8 cellular contexts compared by ENCODE assay signal in the genomic region with DNA sequence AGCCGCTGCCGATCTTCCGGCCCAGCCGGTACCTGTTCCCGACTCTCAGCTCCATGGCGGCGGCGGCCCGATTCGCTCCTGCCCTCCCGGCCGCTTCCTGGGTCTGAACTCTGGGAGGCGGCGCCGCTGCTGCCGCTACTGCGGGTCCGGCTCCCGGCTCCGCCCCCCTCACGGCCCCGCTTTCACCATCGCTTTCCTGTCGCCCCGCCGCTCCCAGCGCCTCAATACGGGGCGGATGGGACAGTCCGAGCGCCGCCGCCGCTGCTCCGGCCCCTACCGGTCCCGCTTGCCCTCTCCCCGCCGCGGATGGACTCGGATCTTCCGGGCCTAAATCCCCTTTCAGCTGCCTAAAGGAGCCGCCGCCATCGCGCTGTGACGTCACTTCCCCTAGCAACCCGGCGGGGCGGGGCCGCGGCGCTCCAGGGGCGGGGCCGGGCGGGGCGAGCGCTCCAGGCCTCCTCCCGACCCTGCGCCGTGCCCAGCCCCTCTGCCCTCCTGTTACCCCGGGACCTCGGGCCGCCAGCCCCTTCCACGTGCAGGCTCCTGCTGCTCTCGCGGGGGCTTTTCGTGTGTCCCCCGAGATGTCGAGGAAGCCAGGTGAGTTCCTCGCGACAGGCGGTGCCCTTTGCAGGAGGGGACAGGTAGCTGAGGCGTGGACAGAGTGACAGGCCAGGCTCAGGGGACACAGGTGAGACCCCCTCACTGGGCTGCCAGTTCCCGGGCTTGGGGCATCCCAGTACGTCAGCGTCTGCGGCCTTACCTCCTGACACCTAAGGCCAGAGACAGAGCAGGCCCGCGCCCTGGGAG. TPM values are rescaled to one million over a fixed set of nuclear protein-coding genes. Genes with fewer than 3 reads are reported as not detected.
DNase-seq lines count a peak whose midpoint lies in the region; ATAC-seq and TF ChIP-seq lines count a peak whose summit lies in the region.

TSS of gene CSNK1D (minus strand) at position 374 of the 807 bp plus-strand sequence. CDS start at position 55, 319 bp downstream.

- TF ChIP-seq CTCF in RWPE1 (conservative IDR thresholded peaks at IDR 0.05; ENCODE audit: low read depth) (no peak), fibroblast of mammary gland (conservative IDR thresholded peaks at IDR 0.05; ENCODE audit: control insufficient read depth, insufficient read depth, low read depth, low read length) (no peak)

- H3K36me3 Mint-ChIP-seq in activated T-helper 17 cell treated with anti-CD3 and anti-CD28 coated beads, Interleukin-2, amount 50 U/mL, for 72 hours (ENCODE audit: low read depth) = peaks cover 48% of the 10 kb centered on the region
- peaks cover 5 to 38% (median 6%) of the 10 kb centered on the region in 3 donors for H3K36me3 Mint-ChIP-seq in naive thymus-derived CD8-positive, alpha-beta T cell
- peaks cover 17 to 25% of the 10 kb centered on the region in 2 donors for H3K36me3 Mint-ChIP-seq in stimulated activated naive B cell treated with anti-CD40 and anti-IgM and Interleukin-4, amounts not matched to agents 10 μg/mL and 1 μg/mL and 100 μg/mL, for 72 hours

- H3K4me3 ChIP-seq in fibroblast of mammary gland (ENCODE audit: control insufficient read depth, low read depth, low read length) = peak within 1 kb of the TSS; percentile 80

- peak; percentile 66 for ATAC-seq in GM21825 (IDR thresholded peaks at IDR 0.05; ENCODE audit: unreplicated experiment)
- peak; percentile 91 for ATAC-seq in activated T-helper 17 cell treated with anti-CD3 and anti-CD28 coated beads, Interleukin-2, amount 50 U/mL, for 72 hours (replicated peaks)
- peak; percentile 74 to 79 for ATAC-seq in naive thymus-derived CD8-positive, alpha-beta T cell
- peak; percentile 89 to 90 for ATAC-seq in stimulated activated naive B cell treated with anti-CD40 and anti-IgM and Interleukin-4, amounts not matched to agents 10 μg/mL and 1 μg/mL and 100 μg/mL, for 72 hours (replicated peaks)

- peak within 1 kb of the TSS; percentile 99 for H3K27ac Mint-ChIP-seq in activated T-helper 17 cell treated with anti-CD3 and anti-CD28 coated beads, Interleukin-2, amount 50 U/mL, for 72 hours
- H3K27ac Mint-ChIP-seq in naive thymus-derived CD8-positive, alpha-beta T cell = peak within 1 kb of the TSS; percentile 93 to 99 (median 99)
- peak within 1 kb of the TSS; percentile 99 for H3K27ac Mint-ChIP-seq in stimulated activated naive B cell treated with anti-CD40 and anti-IgM and Interleukin-4, amounts not matched to agents 10 μg/mL and 1 μg/mL and 100 μg/mL, for 72 hours

- no peaks in the 10 kb centered on the region for H3K27me3 Mint-ChIP-seq in activated T-helper 17 cell treated with anti-CD3 and anti-CD28 coated beads, Interleukin-2, amount 50 U/mL, for 72 hours
- no peaks in the 10 kb centered on the region for H3K27me3 Mint-ChIP-seq in naive thymus-derived CD8-positive, alpha-beta T cell
- H3K27me3 Mint-ChIP-seq in stimulated activated naive B cell treated with anti-CD40 and anti-IgM and Interleukin-4, amounts not matched to agents 10 μg/mL and 1 μg/mL and 100 μg/mL, for 72 hours = peaks cover 0 to 3% of the 10 kb centered on the region in 2 donors

- H3K27ac ChIP-seq in RWPE1 = peak within 1 kb of the TSS; percentile 94

- peaks cover 36% of the 10 kb centered on the region for H3K4me1 Mint-ChIP-seq in activated T-helper 17 cell treated with anti-CD3 and anti-CD28 coated beads, Interleukin-2, amount 50 U/mL, for 72 hours
- peaks cover 21 to 49% (median 45%) of the 10 kb centered on the region in 4 donors for H3K4me1 Mint-ChIP-seq in naive thymus-derived CD8-positive, alpha-beta T cell
- H3K4me1 Mint-ChIP-seq in stimulated activated naive B cell treated with anti-CD40 and anti-IgM and Interleukin-4, amounts not matched to agents 10 μg/mL and 1 μg/mL and 100 μg/mL, for 72 hours = peaks cover 31 to 43% of the 10 kb centered on the region in 2 donors

- DNase-seq in DMS53 treated with DMSO at 0.1 percent for 48 hours (lab: John Stamatoyannopoulos, UW; ENCODE audit: unreplicated experiment) (peak; percentile 62), LoVo (ENCODE audit: low spot score) (peak; percentile 91), RWPE1 (ENCODE audit: low spot score) (peak; percentile 89), fibroblast of mammary gland (ENCODE audit: low read depth) (peak; percentile 76)
- DNase-seq in naive thymus-derived CD8-positive, alpha-beta T cell = peak; percentile 82 to 98 (median 92)
- peak; percentile 85 for DNase-seq in stimulated activated naive B cell treated with anti-CD40 and anti-IgM and Interleukin-4, amounts not matched to agents 10 μg/mL and 1 μg/mL and 100 μg/mL, for 72 hours

- CTCF ChIA-PET in RWPE1 (lab: Yijun Ruan, JAX) = interaction anchor here (0.6 kb wide), 1 partner anchor 24 kb away, joined by 4 read pairs; no protein-coding TSS in a partner anchor

- POLR2A ChIA-PET in RWPE1 (lab: Yijun Ruan, JAX; ENCODE audit: low non-redundant PET) = interaction anchor here (1.1 to 1.6 kb wide), 2 partner anchors 9 to 25 kb away, joined by 4 read pairs; no protein-coding TSS in a partner anchor
- POLR2A ChIA-PET in naive thymus-derived CD8-positive, alpha-beta T cell (lab: Charles Lee) = interaction anchor here (0.6 to 6.7 kb wide), 15 partner anchors 10 to 175 kb away, joined by 3 to 50 read pairs (median 5); partner anchors contain the start of genes CD7, FASN, OGFOD3 and SLC16A3

- no peaks in the 10 kb centered on the region for H3K9me3 Mint-ChIP-seq in activated T-helper 17 cell treated with anti-CD3 and anti-CD28 coated beads, Interleukin-2, amount 50 U/mL, for 72 hours
- no peaks in the 10 kb centered on the region for H3K9me3 Mint-ChIP-seq in naive thymus-derived CD8-positive, alpha-beta T cell
- H3K9me3 Mint-ChIP-seq in stimulated activated naive B cell treated with anti-CD40 and anti-IgM and Interleukin-4, amounts not matched to agents 10 μg/mL and 1 μg/mL and 100 μg/mL, for 72 hours = no peaks in the 10 kb centered on the region

- H3K4me3 Mint-ChIP-seq in activated T-helper 17 cell treated with anti-CD3 and anti-CD28 coated beads, Interleukin-2, amount 50 U/mL, for 72 hours = peak within 1 kb of the TSS; percentile 93
- peak within 1 kb of the TSS; percentile 79 to 99 (median 96) for H3K4me3 Mint-ChIP-seq in naive thymus-derived CD8-positive, alpha-beta T cell
- peak within 1 kb of the TSS; percentile 92 to 94 for H3K4me3 Mint-ChIP-seq in stimulated activated naive B cell treated with anti-CD40 and anti-IgM and Interleukin-4, amounts not matched to agents 10 μg/mL and 1 μg/mL and 100 μg/mL, for 72 hours

RNA-seq across cellular contexts. Expression of gene CSNK1D, which starts in this region (rescaled TPM):
- total RNA-seq in activated T-helper 17 cell treated with anti-CD3 and anti-CD28 coated beads, Interleukin-2, amount 50 U/mL, for 72 hours = 100 to 1,000 TPM; 140 to 142 TPM
- 100 to 1,000 TPM; 184 to 201 TPM for total RNA-seq in naive thymus-derived CD8-positive, alpha-beta T cell
- polyA plus RNA-seq in naive thymus-derived CD8-positive, alpha-beta T cell = 10 to 100 TPM; 47.6 to 72.1 (median 48.6) TPM

Comparison
In these comparisons a context has a peak if more than half of its experiments do, and no peak if none do; other contexts are left out.
1. Peak in every context shown above with its lines: DNase-seq, ATAC-seq, H3K4me3 ChIP-seq and H3K27ac ChIP-seq.